7 cellular contexts compared by ENCODE assay signal in the genomic region with DNA sequence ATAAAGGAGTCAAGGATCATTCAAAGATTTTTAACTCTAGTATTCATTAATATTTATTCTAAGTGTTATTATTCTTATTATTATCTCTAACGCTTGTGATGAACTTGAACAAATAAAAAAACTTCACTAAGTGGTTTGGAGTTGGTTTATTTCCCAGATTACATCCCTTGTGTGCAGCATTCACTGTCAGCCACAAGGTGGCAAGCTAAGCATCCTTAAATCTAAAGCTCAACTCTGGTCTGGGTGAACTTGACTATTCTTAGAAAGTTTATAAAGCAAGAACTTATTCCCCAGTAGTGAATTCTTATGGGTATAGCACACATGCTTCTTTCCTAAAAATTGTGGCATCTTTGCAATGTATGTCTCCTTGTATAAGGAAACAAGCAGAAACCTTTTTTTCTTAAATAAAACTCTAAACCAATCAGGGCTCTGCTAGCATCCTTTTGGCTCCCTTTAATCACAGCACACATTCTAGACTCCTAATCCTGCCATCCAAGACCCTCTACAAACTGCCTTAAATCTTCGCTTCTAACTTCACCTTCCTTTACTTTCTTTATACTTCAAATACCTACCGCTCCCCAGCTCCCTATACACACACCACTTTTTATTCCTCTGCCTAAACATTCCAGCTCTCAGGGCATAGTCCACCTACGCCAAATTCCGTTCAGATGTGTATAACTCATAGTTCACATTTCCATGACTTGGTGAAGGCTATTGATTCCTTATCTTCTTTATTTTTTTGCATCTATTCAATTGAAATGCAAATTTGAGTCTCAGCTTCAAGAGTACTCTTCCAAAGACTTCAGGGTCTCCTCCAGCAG.
DNase-seq lines count a peak whose midpoint lies in the region; ATAC-seq and TF ChIP-seq lines count a peak whose summit lies in the region.

No MANE protein-coding gene starts in this region.

- H3K4me1 ChIP-seq in right lobe of liver: peaks cover 0 to 7% (median 2%) of the 10 kb centered on the region in 4 donors

- WGBS in right lobe of liver (ENCODE audit: insufficient coverage, low coverage, low lambda C conversion rate, missing lambda C conversion rate): 33% methylated on average over 5 of the region's 5 CpGs

- DNase-seq in ELF-1 (ENCODE audit: low read depth, low spot score) (peak; percentile 22), NCI-H69 (lab: John Stamatoyannopoulos, UW) (peak; percentile 59), cardiac fibroblast (ENCODE audit: low read depth in 2 of 2) (peak; percentile 65 to 71), right lobe of liver (peak in 1 of 3 donors; percentile 20), T1000 (lab: John Stamatoyannopoulos, UW) (no peak)

- no peak overlapping the region for H3K27ac ChIP-seq in right lobe of liver

- H3K9me3 ChIP-seq in right lobe of liver: no peaks in the 10 kb centered on the region

- H3K27me3 ChIP-seq in right lobe of liver: no peaks in the 10 kb centered on the region

- no peaks in the 10 kb centered on the region for H3K36me3 ChIP-seq in right lobe of liver

- no peak for TF ChIP-seq POLR2A in right lobe of liver (IDR thresholded peaks at IDR 0.05)

- TF ChIP-seq CTCF in cardiac fibroblast (IDR thresholded peaks at IDR 0.05; ENCODE audit: low read depth, low read length) (peak; percentile 83), right lobe of liver (IDR thresholded peaks at IDR 0.05) (peak; percentile 80 to 93 (median 90))

- ATAC-seq in GM19324 (IDR thresholded peaks at IDR 0.05; ENCODE audit: low FRiP score, unreplicated experiment): peak; percentile 77
- ATAC-seq in HG03159 (IDR thresholded peaks at IDR 0.05; ENCODE audit: unreplicated experiment): peak; percentile 99
- ATAC-seq in right lobe of liver: peak; percentile 92 to 96 (median 94)

- intact Hi-C loops in right lobe of liver (cut with DNase I): no loop called here

- H3K4me3 ChIP-seq in cardiac fibroblast (replicated peaks in 1 of 2; ENCODE audit: low read depth in 2 of 2, low read length in 2 of 2) (no peak overlapping the region), right lobe of liver (no peak overlapping the region)
